20 cellular contexts compared by ENCODE assay signal in the genomic region with DNA sequence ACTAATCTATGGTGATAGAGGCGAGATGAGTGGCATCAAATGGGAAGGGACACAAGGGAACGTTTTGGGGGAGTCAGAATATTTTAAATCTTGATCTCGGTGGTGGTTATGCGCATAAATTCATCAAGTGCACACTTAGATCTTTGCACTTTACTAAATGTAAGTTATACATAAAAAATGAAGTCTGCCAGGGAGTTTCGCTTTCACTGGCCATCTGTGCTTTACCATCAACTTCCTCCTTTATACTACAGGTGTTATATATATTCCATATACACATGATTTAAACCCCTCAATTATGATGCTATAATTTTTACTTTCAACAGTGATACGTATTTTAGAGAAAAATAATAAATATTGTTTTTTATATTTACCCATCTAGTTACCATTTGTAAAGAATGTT.
DNase-seq lines count a peak whose midpoint lies in the region; ATAC-seq, FAIRE-seq and TF ChIP-seq lines count a peak whose summit lies in the region.
"Had no signal": no experiment of that assay in that cellular context is flagged by ENCODE, and none has a peak within 500 bp of the region (broad histone marks: within the 10 kb centered on the region; RNA-seq: fewer than 3 reads in every experiment).

No MANE protein-coding gene starts in this region.

- peak overlapping the region; percentile 72 for H3K4me2 ChIP-seq in OCI-LY1 (ENCODE audit: low read length)

- H3K27ac ChIP-seq in OCI-LY1 (ENCODE audit: low read depth, low read length, poor library complexity, severe bottlenecking): peak overlapping the region; percentile 81
- peak overlapping the region in 1 of 2 donors; percentile 27 for H3K27ac ChIP-seq in small intestine (ENCODE audit: low read depth in 1 of 2, low read length in 1 of 2)
- H3K27ac ChIP-seq in spleen: no peak overlapping the region
- H3K27ac ChIP-seq: 22Rv1, C4-2B, GM23248, SJCRH30 had no signal

- H3K36me3 ChIP-seq in OCI-LY1 (ENCODE audit: insufficient read depth, low read length): no peaks in the 10 kb centered on the region
- H3K36me3 ChIP-seq in small intestine (ENCODE audit: control insufficient read depth in 2 of 2, insufficient read depth in 2 of 2, low read length in 2 of 2): no peaks in the 10 kb centered on the region
- no peaks in the 10 kb centered on the region for H3K36me3 ChIP-seq in spleen
- H3K36me3 ChIP-seq: SJCRH30 had no signal

- no peaks in the 10 kb centered on the region for H3F3A ChIP-seq in OCI-LY1 (ENCODE audit: insufficient read depth, low read length)

- no peaks in the 10 kb centered on the region for H3K79me2 ChIP-seq in OCI-LY1 (ENCODE audit: insufficient read depth, low read length)

- H4K20me1 ChIP-seq in OCI-LY1 (ENCODE audit: insufficient read depth, low read length): no peaks in the 10 kb centered on the region

- intact Hi-C loops in posterior cingulate gyrus (cut with DNase I): no loop called here
- intact Hi-C loops in spleen (cut with DNase I; ENCODE audit: low total_unique reads): loop anchor here (5.0 kb wide), 1 partner anchor 407 kb away; no protein-coding TSS in a partner anchor

- no peaks in the 10 kb centered on the region for H3K9me2 ChIP-seq in OCI-LY1 (ENCODE audit: low read depth, low read length)

- no peak for FAIRE-seq in small intestine (lab: Jason Lieb, UNC)
- FAIRE-seq: bronchial epithelial cell had no signal

- H3K4me1 ChIP-seq in OCI-LY1 (ENCODE audit: insufficient read depth, low read length, severe bottlenecking) (peaks cover 63% of the 10 kb centered on the region), small intestine (ENCODE audit: control insufficient read depth in 2 of 2, insufficient read depth in 1 of 2, low read depth in 1 of 2, low read length in 1 of 2) (peaks cover 0 to 3% of the 10 kb centered on the region in 2 donors), spleen (peaks cover 5 to 66% (median 39%) of the 10 kb centered on the region in 6 donors)
- H3K4me1 ChIP-seq: SJCRH30 had no signal

- DNase-seq in NCI-H2171 treated with DMSO at 0.1 percent for 48 hours (lab: John Stamatoyannopoulos, UW) (peak; percentile 24), NCI-H2171 (lab: John Stamatoyannopoulos, UW) (no peak), small intestine (peak; percentile 51), foreskin melanocyte (no peak), posterior cingulate gyrus (no peak), spleen (no peak)
- DNase-seq: activated CD4-positive, alpha-beta T cell treated with anti-CD3 and anti-CD28 coated beads, Interleukin-2, amount 50 U/mL, for 48 hours; activated naive CD8-positive, alpha-beta T cell treated with anti-CD3 and anti-CD28 coated beads, Interleukin-2, amount 50 U/mL, for 24 hours; activated T-cell treated with anti-CD3 and anti-CD28 coated beads, Interleukin-2, amount 50 U/mL, for 72 hours; DMS53; GM23248; hippocampal formation; NCI-H446; SJCRH30 had no signal

- no peaks in the 10 kb centered on the region for H3K27me3 ChIP-seq in OCI-LY1 (ENCODE audit: insufficient read depth, low read length)
- H3K27me3 ChIP-seq in small intestine (ENCODE audit: control insufficient read depth in 2 of 2, insufficient read depth in 2 of 2, low read length in 2 of 2): no peaks in the 10 kb centered on the region
- no peaks in the 10 kb centered on the region for H3K27me3 ChIP-seq in spleen (replicated peaks in 1 of 7)
- H3K27me3 ChIP-seq: SJCRH30 had no signal

- peak; percentile 44 for ATAC-seq in HG02973 (IDR thresholded peaks at IDR 0.05; ENCODE audit: unreplicated experiment)
- ATAC-seq: activated naive CD8-positive, alpha-beta T cell treated with anti-CD3 and anti-CD28 coated beads, Interleukin-2, amount 50 U/mL, for 24 hours; activated T-cell treated with anti-CD3 and anti-CD28 coated beads, Interleukin-2, amount 50 U/mL, for 72 hours; stimulated activated effector memory CD8-positive, alpha-beta T cell treated with anti-CD3 and anti-CD28 coated beads, Interleukin-12 subunit alpha, Interleukin-12 subunit beta, amount 100 ng/mL, for 72 hours had no signal

- H3K4me3 ChIP-seq in OCI-LY1 (ENCODE audit: low read depth, low read length, poor library complexity, severe bottlenecking) (peak overlapping the region; percentile 38), small intestine (ENCODE audit: low read depth in 1 of 2, low read length in 2 of 2) (no peak overlapping the region), spleen (no peak overlapping the region)
- H3K4me3 ChIP-seq: GM23248, SJCRH30 had no signal

- H3K9me3 ChIP-seq in OCI-LY1 (ENCODE audit: low read length) (no peaks in the 10 kb centered on the region), small intestine (ENCODE audit: control insufficient read depth, low read depth) (no peaks in the 10 kb centered on the region), spleen (no peaks in the 10 kb centered on the region)
- H3K9me3 ChIP-seq: SJCRH30 had no signal

- H2AFZ ChIP-seq in OCI-LY1 (ENCODE audit: low read length): 0 out of 2 replicates have a peak overlapping the region, but pooled peaks have one; percentile 10
- H2AFZ ChIP-seq: GM23248 had no signal

- TF ChIP-seq POLR2A in spleen (IDR thresholded peaks at IDR 0.05): no peak

- TF ChIP-seq CTCF in OCI-LY1 (IDR thresholded peaks at IDR 0.05; ENCODE audit: low read length) (no peak), spleen (IDR thresholded peaks at IDR 0.05 in 8 of 11, conservative IDR thresholded peaks at IDR 0.05 in 3 of 11) (no peak)

- peak overlapping the region; percentile 35; the same call in 1 of the 2 replicates for H3K9ac ChIP-seq in OCI-LY1 (ENCODE audit: low read length)
- H3K9ac ChIP-seq: GM23248 had no signal

- WGBS in small intestine, 3 donors: 12 to 42% (median 31%) methylated on average over 6 of the region's 6 CpGs
- whole genome bisulfite sequencing in spleen, 5 donors: 42 to 61% (median 50%) methylated on average over 6 of the region's 6 CpGs

Comparison
In these comparisons a context has a peak if more than half of its experiments do, and no peak if none do; other contexts are left out.
1. DNase-seq: peak in NCI-H2171 treated with DMSO at 0.1 percent for 48 hours (single experiment) and small intestine (single experiment); none in NCI-H2171 (single experiment), foreskin melanocyte (single experiment), posterior cingulate gyrus (0 of 10) and spleen (single experiment).